Comparison of ENCODE assay signal across 1 cellular context in the genomic region with DNA sequence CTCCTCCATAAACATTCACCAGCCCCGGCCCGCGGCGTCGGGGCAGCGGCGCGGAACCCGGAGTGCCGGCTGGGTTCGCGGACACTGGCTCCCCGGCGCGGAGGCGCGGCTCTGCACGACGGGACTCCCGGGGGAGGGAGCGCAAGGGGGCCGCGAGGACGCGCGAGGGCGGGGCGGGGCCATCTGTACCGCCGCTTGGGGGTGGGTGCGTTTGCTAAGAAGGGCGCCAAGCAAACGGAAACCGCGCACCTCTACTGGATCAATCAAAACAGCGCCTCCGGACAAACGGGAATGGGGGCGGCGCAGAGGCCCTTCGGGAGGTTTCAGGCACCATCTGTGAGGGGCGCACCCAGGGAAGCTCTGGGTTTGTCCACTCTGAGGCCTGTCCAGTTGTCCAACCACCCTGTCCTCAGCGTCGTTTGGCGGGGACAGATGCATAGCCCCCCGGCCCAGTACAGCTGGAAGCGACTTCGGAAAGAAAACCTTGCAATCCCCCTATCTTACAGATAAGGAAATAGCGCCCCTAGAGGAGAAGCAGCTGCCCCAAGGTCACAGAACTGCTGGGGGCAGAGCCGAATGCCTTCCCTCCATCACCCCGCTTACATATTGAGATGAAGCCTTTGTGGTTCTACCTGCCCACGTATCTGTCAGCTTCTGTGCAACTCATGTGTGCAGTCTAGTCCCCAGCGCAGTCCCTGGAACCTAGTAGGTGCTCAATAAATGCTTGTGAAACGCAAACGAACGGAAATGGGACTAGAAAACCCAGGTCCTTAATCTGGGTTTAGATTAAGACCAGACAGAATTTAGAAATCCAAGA.
TF ChIP-seq lines count a peak whose summit lies in the region.

No MANE protein-coding gene starts in this region.

TF ChIP-seq in HEK293, 187 proteins besides CTCF, POLR2A, EP300 and RAD21 (continued from another document and continues in another):
- TF ChIP-seq, protein P1, sequence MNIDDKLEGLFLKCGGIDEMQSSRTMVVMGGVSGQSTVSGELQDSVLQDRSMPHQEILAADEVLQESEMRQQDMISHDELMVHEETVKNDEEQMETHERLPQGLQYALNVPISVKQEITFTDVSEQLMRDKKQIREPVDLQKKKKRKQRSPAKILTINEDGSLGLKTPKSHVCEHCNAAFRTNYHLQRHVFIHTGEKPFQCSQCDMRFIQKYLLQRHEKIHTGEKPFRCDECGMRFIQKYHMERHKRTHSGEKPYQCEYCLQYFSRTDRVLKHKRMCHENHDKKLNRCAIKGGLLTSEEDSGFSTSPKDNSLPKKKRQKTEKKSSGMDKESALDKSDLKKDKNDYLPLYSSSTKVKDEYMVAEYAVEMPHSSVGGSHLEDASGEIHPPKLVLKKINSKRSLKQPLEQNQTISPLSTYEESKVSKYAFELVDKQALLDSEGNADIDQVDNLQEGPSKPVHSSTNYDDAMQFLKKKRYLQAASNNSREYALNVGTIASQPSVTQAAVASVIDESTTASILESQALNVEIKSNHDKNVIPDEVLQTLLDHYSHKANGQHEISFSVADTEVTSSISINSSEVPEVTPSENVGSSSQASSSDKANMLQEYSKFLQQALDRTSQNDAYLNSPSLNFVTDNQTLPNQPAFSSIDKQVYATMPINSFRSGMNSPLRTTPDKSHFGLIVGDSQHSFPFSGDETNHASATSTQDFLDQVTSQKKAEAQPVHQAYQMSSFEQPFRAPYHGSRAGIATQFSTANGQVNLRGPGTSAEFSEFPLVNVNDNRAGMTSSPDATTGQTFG (tag by site-specific recombination; IDR thresholded peaks at IDR 0.05; ENCODE audit: borderline replicate concordance): no peak
- peak; percentile 59; the same call in 1 of the 2 replicates for TF ChIP-seq GFI1B (tag by site-specific recombination; IDR thresholded peaks at IDR 0.05)
- TF ChIP-seq ZNF121 (tag by site-specific recombination; IDR thresholded peaks at IDR 0.05): no peak
- TF ChIP-seq ZNF654 (tag by site-specific recombination; IDR thresholded peaks at IDR 0.05; ENCODE audit: low read depth): no peak
- TF ChIP-seq ZNF19 (tag by site-specific recombination; IDR thresholded peaks at IDR 0.05; ENCODE audit: low read depth): no peak
- no peak for TF ChIP-seq ZNF292 (tag by site-specific recombination; IDR thresholded peaks at IDR 0.05; ENCODE audit: borderline replicate concordance, low read depth)
- TF ChIP-seq, protein P2, sequence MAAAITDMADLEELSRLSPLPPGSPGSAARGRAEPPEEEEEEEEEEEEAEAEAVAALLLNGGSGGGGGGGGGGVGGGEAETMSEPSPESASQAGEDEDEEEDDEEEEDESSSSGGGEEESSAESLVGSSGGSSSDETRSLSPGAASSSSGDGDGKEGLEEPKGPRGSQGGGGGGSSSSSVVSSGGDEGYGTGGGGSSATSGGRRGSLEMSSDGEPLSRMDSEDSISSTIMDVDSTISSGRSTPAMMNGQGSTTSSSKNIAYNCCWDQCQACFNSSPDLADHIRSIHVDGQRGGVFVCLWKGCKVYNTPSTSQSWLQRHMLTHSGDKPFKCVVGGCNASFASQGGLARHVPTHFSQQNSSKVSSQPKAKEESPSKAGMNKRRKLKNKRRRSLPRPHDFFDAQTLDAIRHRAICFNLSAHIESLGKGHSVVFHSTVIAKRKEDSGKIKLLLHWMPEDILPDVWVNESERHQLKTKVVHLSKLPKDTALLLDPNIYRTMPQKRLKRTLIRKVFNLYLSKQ (tag by site-specific recombination; IDR thresholded peaks at IDR 0.05; ENCODE audit: borderline replicate concordance): no peak
- no peak for TF ChIP-seq ZSCAN30 (tag by site-specific recombination; IDR thresholded peaks at IDR 0.05)
- TF ChIP-seq, protein P3, sequence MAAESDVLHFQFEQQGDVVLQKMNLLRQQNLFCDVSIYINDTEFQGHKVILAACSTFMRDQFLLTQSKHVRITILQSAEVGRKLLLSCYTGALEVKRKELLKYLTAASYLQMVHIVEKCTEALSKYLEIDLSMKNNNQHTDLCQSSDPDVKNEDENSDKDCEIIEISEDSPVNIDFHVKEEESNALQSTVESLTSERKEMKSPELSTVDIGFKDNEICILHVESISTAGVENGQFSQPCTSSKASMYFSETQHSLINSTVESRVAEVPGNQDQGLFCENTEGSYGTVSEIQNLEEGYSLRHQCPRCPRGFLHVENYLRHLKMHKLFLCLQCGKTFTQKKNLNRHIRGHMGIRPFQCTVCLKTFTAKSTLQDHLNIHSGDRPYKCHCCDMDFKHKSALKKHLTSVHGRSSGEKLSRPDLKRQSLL (tag by site-specific recombination; IDR thresholded peaks at IDR 0.05): no peak
- TF ChIP-seq, protein P4, sequence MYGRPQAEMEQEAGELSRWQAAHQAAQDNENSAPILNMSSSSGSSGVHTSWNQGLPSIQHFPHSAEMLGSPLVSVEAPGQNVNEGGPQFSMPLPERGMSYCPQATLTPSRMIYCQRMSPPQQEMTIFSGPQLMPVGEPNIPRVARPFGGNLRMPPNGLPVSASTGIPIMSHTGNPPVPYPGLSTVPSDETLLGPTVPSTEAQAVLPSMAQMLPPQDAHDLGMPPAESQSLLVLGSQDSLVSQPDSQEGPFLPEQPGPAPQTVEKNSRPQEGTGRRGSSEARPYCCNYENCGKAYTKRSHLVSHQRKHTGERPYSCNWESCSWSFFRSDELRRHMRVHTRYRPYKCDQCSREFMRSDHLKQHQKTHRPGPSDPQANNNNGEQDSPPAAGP (tag by site-specific recombination; IDR thresholded peaks at IDR 0.05): peak; percentile 25; the same call in 1 of the 2 replicates
- TF ChIP-seq, protein P5, sequence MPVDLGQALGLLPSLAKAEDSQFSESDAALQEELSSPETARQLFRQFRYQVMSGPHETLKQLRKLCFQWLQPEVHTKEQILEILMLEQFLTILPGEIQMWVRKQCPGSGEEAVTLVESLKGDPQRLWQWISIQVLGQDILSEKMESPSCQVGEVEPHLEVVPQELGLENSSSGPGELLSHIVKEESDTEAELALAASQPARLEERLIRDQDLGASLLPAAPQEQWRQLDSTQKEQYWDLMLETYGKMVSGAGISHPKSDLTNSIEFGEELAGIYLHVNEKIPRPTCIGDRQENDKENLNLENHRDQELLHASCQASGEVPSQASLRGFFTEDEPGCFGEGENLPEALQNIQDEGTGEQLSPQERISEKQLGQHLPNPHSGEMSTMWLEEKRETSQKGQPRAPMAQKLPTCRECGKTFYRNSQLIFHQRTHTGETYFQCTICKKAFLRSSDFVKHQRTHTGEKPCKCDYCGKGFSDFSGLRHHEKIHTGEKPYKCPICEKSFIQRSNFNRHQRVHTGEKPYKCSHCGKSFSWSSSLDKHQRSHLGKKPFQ (tag by site-specific recombination; IDR thresholded peaks at IDR 0.05): no peak
- TF ChIP-seq ZNF585B (tag by site-specific recombination; IDR thresholded peaks at IDR 0.05): no peak
- no peak for TF ChIP-seq MYNN (tag by site-specific recombination; IDR thresholded peaks at IDR 0.05; ENCODE audit: borderline replicate concordance)
- no peak for TF ChIP-seq ZNF311 (tag by site-specific recombination; IDR thresholded peaks at IDR 0.05; ENCODE audit: borderline replicate concordance)
- no peak for TF ChIP-seq SETDB1 (IDR thresholded peaks at IDR 0.05; ENCODE audit: insufficient read length, low read length)
- TF ChIP-seq ZNF843 (tag by site-specific recombination; IDR thresholded peaks at IDR 0.05): no peak
- no peak for TF ChIP-seq ZNF521 (tag by site-specific recombination; IDR thresholded peaks at IDR 0.05)
- no peak for TF ChIP-seq ZNF623 (tag by site-specific recombination; IDR thresholded peaks at IDR 0.05)
- TF ChIP-seq ZNF48 (tag by site-specific recombination; IDR thresholded peaks at IDR 0.05): no peak
- peak; percentile 63; the same call in 1 of the 2 replicates for TF ChIP-seq KLF8 (tag by site-specific recombination; IDR thresholded peaks at IDR 0.05)
- no peak for TF ChIP-seq ZNF16 (tag by site-specific recombination; IDR thresholded peaks at IDR 0.05; ENCODE audit: low read depth)
- TF ChIP-seq, protein P6, sequence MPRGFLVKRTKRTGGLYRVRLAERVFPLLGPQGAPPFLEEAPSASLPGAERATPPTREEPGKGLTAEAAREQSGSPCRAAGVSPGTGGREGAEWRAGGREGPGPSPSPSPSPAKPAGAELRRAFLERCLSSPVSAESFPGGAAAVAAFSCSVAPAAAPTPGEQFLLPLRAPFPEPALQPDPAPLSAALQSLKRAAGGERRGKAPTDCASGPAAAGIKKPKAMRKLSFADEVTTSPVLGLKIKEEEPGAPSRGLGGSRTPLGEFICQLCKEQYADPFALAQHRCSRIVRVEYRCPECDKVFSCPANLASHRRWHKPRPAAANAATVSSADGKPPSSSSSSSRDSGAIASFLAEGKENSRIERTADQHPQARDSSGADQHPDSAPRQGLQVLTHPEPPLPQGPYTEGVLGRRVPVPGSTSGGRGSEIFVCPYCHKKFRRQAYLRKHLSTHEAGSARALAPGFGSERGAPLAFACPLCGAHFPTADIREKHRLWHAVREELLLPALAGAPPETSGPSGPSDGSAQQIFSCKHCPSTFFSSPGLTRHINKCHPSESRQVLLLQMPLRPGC (tag by site-specific recombination; IDR thresholded peaks at IDR 0.05): no peak
- peak; percentile 57; the same call in 1 of the 2 replicates for TF ChIP-seq ZBTB8A (tag by site-specific recombination; IDR thresholded peaks at IDR 0.05)
- no peak for TF ChIP-seq KLF16 (tag by site-specific recombination; IDR thresholded peaks at IDR 0.05)
- TF ChIP-seq ZNF561 (tag by site-specific recombination; IDR thresholded peaks at IDR 0.05; ENCODE audit: borderline replicate concordance): peak; percentile 61; the same call in 1 of the 2 replicates
- no peak for TF ChIP-seq ZNF140 (tag by site-specific recombination; IDR thresholded peaks at IDR 0.05)
- TF ChIP-seq ZNF423 (tag by site-specific recombination; IDR thresholded peaks at IDR 0.05): peak; percentile 72
- TF ChIP-seq ZNF223 (tag by site-specific recombination; IDR thresholded peaks at IDR 0.05): no peak
- TF ChIP-seq ZNF747 (tag by site-specific recombination; IDR thresholded peaks at IDR 0.05): no peak
- TF ChIP-seq, protein P7, sequence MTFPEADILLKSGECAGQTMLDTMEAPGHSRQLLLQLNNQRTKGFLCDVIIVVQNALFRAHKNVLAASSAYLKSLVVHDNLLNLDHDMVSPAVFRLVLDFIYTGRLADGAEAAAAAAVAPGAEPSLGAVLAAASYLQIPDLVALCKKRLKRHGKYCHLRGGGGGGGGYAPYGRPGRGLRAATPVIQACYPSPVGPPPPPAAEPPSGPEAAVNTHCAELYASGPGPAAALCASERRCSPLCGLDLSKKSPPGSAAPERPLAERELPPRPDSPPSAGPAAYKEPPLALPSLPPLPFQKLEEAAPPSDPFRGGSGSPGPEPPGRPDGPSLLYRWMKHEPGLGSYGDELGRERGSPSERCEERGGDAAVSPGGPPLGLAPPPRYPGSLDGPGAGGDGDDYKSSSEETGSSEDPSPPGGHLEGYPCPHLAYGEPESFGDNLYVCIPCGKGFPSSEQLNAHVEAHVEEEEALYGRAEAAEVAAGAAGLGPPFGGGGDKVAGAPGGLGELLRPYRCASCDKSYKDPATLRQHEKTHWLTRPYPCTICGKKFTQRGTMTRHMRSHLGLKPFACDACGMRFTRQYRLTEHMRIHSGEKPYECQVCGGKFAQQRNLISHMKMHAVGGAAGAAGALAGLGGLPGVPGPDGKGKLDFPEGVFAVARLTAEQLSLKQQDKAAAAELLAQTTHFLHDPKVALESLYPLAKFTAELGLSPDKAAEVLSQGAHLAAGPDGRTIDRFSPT (tag by site-specific recombination; IDR thresholded peaks at IDR 0.05): no peak
- TF ChIP-seq, protein P8, sequence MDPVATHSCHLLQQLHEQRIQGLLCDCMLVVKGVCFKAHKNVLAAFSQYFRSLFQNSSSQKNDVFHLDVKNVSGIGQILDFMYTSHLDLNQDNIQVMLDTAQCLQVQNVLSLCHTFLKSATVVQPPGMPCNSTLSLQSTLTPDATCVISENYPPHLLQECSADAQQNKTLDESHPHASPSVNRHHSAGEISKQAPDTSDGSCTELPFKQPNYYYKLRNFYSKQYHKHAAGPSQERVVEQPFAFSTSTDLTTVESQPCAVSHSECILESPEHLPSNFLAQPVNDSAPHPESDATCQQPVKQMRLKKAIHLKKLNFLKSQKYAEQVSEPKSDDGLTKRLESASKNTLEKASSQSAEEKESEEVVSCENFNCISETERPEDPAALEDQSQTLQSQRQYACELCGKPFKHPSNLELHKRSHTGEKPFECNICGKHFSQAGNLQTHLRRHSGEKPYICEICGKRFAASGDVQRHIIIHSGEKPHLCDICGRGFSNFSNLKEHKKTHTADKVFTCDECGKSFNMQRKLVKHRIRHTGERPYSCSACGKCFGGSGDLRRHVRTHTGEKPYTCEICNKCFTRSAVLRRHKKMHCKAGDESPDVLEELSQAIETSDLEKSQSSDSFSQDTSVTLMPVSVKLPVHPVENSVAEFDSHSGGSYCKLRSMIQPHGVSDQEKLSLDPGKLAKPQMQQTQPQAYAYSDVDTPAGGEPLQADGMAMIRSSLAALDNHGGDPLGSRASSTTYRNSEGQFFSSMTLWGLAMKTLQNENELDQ (tag by site-specific recombination; IDR thresholded peaks at IDR 0.05; ENCODE audit: low read depth): no peak
- no peak for TF ChIP-seq ZFP69B (tag by site-specific recombination; IDR thresholded peaks at IDR 0.05)
- TF ChIP-seq ZNF558 (tag by site-specific recombination; IDR thresholded peaks at IDR 0.05): peak; percentile 29; the same call in 1 of the 2 replicates
- TF ChIP-seq ZNF670 (tag by site-specific recombination; IDR thresholded peaks at IDR 0.05; ENCODE audit: low read depth): no peak
- TF ChIP-seq, protein P9, sequence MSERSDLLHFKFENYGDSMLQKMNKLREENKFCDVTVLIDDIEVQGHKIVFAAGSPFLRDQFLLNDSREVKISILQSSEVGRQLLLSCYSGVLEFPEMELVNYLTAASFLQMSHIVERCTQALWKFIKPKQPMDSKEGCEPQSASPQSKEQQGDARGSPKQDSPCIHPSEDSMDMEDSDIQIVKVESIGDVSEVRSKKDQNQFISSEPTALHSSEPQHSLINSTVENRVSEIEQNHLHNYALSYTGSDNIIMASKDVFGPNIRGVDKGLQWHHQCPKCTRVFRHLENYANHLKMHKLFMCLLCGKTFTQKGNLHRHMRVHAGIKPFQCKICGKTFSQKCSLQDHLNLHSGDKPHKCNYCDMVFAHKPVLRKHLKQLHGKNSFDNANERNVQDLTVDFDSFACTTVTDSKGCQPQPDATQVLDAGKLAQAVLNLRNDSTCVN (tag by site-specific recombination; optimal IDR thresholded peaks at IDR 0.05): peak; percentile 83
- TF ChIP-seq, protein P10, sequence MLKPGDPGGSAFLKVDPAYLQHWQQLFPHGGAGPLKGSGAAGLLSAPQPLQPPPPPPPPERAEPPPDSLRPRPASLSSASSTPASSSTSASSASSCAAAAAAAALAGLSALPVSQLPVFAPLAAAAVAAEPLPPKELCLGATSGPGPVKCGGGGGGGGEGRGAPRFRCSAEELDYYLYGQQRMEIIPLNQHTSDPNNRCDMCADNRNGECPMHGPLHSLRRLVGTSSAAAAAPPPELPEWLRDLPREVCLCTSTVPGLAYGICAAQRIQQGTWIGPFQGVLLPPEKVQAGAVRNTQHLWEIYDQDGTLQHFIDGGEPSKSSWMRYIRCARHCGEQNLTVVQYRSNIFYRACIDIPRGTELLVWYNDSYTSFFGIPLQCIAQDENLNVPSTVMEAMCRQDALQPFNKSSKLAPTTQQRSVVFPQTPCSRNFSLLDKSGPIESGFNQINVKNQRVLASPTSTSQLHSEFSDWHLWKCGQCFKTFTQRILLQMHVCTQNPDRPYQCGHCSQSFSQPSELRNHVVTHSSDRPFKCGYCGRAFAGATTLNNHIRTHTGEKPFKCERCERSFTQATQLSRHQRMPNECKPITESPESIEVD (tag by site-specific recombination; IDR thresholded peaks at IDR 0.05): no peak
- 0 out of 2 replicates have a peak, but pooled peaks have one; percentile 29 for TF ChIP-seq ZFP37 (tag by site-specific recombination; IDR thresholded peaks at IDR 0.05)
- no peak for TF ChIP-seq ZNF266 (tag by site-specific recombination; IDR thresholded peaks at IDR 0.05; ENCODE audit: low read depth)
- TF ChIP-seq ZNF555 (tag by site-specific recombination; conservative IDR thresholded peaks at IDR 0.05): no peak
- no peak for TF ChIP-seq ZNF629 (tag by site-specific recombination; IDR thresholded peaks at IDR 0.05)
- TF ChIP-seq ZXDB (tag by site-specific recombination; IDR thresholded peaks at IDR 0.05): peak; percentile 35; the same call in 1 of the 2 replicates
